In the genomic region with DNA sequence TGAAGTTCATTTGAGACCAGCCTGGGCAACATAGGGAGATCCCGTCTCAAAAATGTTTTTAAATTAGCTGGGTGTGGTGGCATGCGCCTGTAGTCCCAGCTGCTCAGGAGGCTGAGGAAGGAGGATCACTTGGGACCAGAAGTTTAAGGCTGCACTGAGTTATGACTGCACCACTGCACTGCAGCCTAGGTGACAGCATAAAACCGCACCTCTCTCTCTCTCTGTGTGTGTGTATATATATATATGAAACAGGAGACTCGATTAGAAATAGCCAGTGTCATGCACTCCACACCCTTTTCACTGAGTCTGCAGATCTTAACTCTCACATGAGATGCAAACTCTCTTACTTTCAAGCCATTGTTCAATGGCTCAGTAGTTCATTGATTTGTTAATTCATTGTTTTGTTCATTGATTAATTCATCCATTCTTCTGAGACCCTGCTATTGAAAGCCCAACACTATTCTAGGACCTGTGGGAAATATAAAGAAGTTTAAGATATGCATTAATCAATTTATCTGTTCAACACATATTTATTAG, we compare ENCODE assay signal across 12 cellular contexts.
DNase-seq lines count a peak whose midpoint lies in the region; ATAC-seq and TF ChIP-seq lines count a peak whose summit lies in the region.
"Had no signal": no experiment of that assay in that cellular context is flagged by ENCODE, and none has a peak within 500 bp of the region (broad histone marks: within the 10 kb centered on the region; RNA-seq: fewer than 3 reads in every experiment).

No MANE protein-coding gene starts in this region.

- peaks cover 53% of the 10 kb centered on the region for H3K4me1 ChIP-seq in KMS-11 (ENCODE audit: low read depth, poor library complexity, severe bottlenecking)

- no peaks in the 10 kb centered on the region for H3K27me3 ChIP-seq in KMS-11 (ENCODE audit: insufficient read depth, low read depth)

- no peak overlapping the region for H3K4me3 ChIP-seq in KMS-11 (IDR thresholded peaks at IDR 0.05; ENCODE audit: insufficient read depth, low read depth, low read length)
- H3K4me3 ChIP-seq: thoracic aorta had no signal

- peak overlapping the region; percentile 14; the same call in 1 of the 2 replicates for H3K9ac ChIP-seq in KMS-11

- no peaks in the 10 kb centered on the region for H3K79me2 ChIP-seq in KMS-11 (ENCODE audit: insufficient read depth, low read depth)

- H4K20me1 ChIP-seq in KMS-11 (ENCODE audit: insufficient read depth), result no peaks in the 10 kb centered on the region

- no peak for DNase-seq in NCI-H2029 (lab: John Stamatoyannopoulos, UW)
- DNase-seq in NOMO-1 treated with dmso at 0.1 percent for 144 hours (lab: John Stamatoyannopoulos, UW; ENCODE audit: unreplicated experiment), result no peak
- DNase-seq in GM19240 (ENCODE audit: insufficient read length, low spot score), result no peak
- DNase-seq in OCI-M1 (lab: John Stamatoyannopoulos, UW), result no peak
- DNase-seq: IMR-90; NCI-H446; stimulated activated CD4-positive, alpha-beta T cell treated with anti-CD3 and anti-CD28 coated beads, Interleukin-4, amount 100 ng/mL, for 4 hours had no signal

- ATAC-seq in GM18499 (IDR thresholded peaks at IDR 0.05; ENCODE audit: insufficient read depth, unreplicated experiment), result peak; percentile 38
- peak; percentile 32 for ATAC-seq in GM19463 (IDR thresholded peaks at IDR 0.05; ENCODE audit: unreplicated experiment)
- ATAC-seq in HG02943 (IDR thresholded peaks at IDR 0.05; ENCODE audit: low read depth, unreplicated experiment), result peak; percentile 24

- peak overlapping the region; percentile 90 for H3K27ac ChIP-seq in KMS-11
- H3K27ac ChIP-seq: thoracic aorta had no signal

- peak overlapping the region; percentile 95 for H3K4me2 ChIP-seq in KMS-11

- H3K36me3 ChIP-seq in KMS-11 (ENCODE audit: insufficient read depth), result no peaks in the 10 kb centered on the region
- H3K36me3 ChIP-seq: thoracic aorta had no signal

- no peak for TF ChIP-seq CTCF in KMS-11 (conservative IDR thresholded peaks at IDR 0.05; ENCODE audit: low read depth, low read length)

- H2AFZ ChIP-seq in KMS-11 (ENCODE audit: low read depth), result no peak overlapping the region; the same call in 1 of the 2 replicates
